Comparison of ENCODE assay signal across 8 cellular contexts in genomic region chrX:148609766-148610698, GRCh38.
DNase-seq lines count a peak whose midpoint lies in the region; ATAC-seq and TF ChIP-seq lines count a peak whose summit lies in the region.

No MANE protein-coding gene starts in this region.

- no peak for TF ChIP-seq POLR2A in uterus (IDR thresholded peaks at IDR 0.05)

- no peaks in the 10 kb centered on the region for H3K36me3 ChIP-seq in H7 (replicated peaks; ENCODE audit: control insufficient read depth, insufficient read depth, low read length)
- no peaks in the 10 kb centered on the region for H3K36me3 ChIP-seq in hepatocyte (replicated peaks; ENCODE audit: insufficient read depth, low read depth)
- no peaks in the 10 kb centered on the region for H3K36me3 ChIP-seq in effector memory CD4-positive, alpha-beta T cell (ENCODE audit: control insufficient read depth, insufficient read depth, low read length)
- H3K36me3 ChIP-seq in uterus = no peaks in the 10 kb centered on the region

- no peaks in the 10 kb centered on the region for H3K4me1 Mint-ChIP-seq in HFFc6 (ENCODE audit: low read depth)

- H3K27me3 ChIP-seq in H7 (ENCODE audit: control insufficient read depth, insufficient read depth, low read length) = no peaks in the 10 kb centered on the region
- no peaks in the 10 kb centered on the region for H3K27me3 ChIP-seq in hepatocyte
- H3K27me3 ChIP-seq in effector memory CD4-positive, alpha-beta T cell (replicated peaks; ENCODE audit: control insufficient read depth, insufficient read depth, low read length, poor library complexity, severe bottlenecking) = no peaks in the 10 kb centered on the region
- H3K27me3 ChIP-seq in uterus = no peaks in the 10 kb centered on the region

- intact Hi-C loops in uterus (cut with DNase I; ENCODE audit: low total_unique reads) = no loop called here

- no peaks in the 10 kb centered on the region for H3K36me3 Mint-ChIP-seq in HFFc6 (ENCODE audit: low read depth)

- peak; percentile 77 for ATAC-seq in GM18861 (IDR thresholded peaks at IDR 0.05; ENCODE audit: unreplicated experiment)

- TF ChIP-seq CTCF in hepatocyte (IDR thresholded peaks at IDR 0.05; ENCODE audit: poor library complexity) (no peak), HFFc6 (IDR thresholded peaks at IDR 0.05) (no peak), uterus (IDR thresholded peaks at IDR 0.05) (no peak)

- H3K79me2 ChIP-seq in hepatocyte = no peaks in the 10 kb centered on the region

- H3K4me3 ChIP-seq in H7 (ENCODE audit: insufficient read depth, low read depth, low read length) (no peak overlapping the region), hepatocyte (no peak overlapping the region), uterus (no peak overlapping the region)
- H3K4me3 ChIP-seq in effector memory CD4-positive, alpha-beta T cell (ENCODE audit: insufficient read depth, low read depth, low read length, poor library complexity, severe bottlenecking) = no peak overlapping the region

- WGBS in hepatocyte (ENCODE audit: low lambda C conversion rate, missing lambda C conversion rate) = 75% methylated on average over 6 of the region's 6 CpGs

- no peak overlapping the region for H2AFZ ChIP-seq in hepatocyte

- no peaks in the 10 kb centered on the region for H3K9me2 ChIP-seq in hepatocyte (replicated peaks; ENCODE audit: insufficient read depth)

- H3K27me3 Mint-ChIP-seq in HFFc6 (ENCODE audit: insufficient read depth) = no peaks in the 10 kb centered on the region

- no peak overlapping the region for H3K4me2 ChIP-seq in hepatocyte

- H4K20me1 ChIP-seq in hepatocyte (ENCODE audit: insufficient read depth, poor library complexity, severe bottlenecking) = no peaks in the 10 kb centered on the region

- no peak overlapping the region for H3K27ac Mint-ChIP-seq in HFFc6

- H3K27ac ChIP-seq in hepatocyte (peak overlapping the region; percentile 33), uterus (no peak overlapping the region)
- H3K27ac ChIP-seq in effector memory CD4-positive, alpha-beta T cell (ENCODE audit: insufficient read depth, low read length, poor library complexity, severe bottlenecking) = no peak overlapping the region

- H3K9me3 ChIP-seq in hepatocyte (ENCODE audit: low read depth) (no peaks in the 10 kb centered on the region), uterus (no peaks in the 10 kb centered on the region)
- H3K9me3 ChIP-seq in effector memory CD4-positive, alpha-beta T cell (ENCODE audit: control insufficient read depth, low read length) = no peaks in the 10 kb centered on the region

- peaks cover 4% of the 10 kb centered on the region; the same call in 1 of the 2 replicates for H3K9me3 Mint-ChIP-seq in HFFc6

- DNase-seq in H7 = peak; percentile 6
- DNase-seq in MV-4-11 (lab: John Stamatoyannopoulos, UW) = peak; percentile 57
- peak; percentile 21 for DNase-seq in hepatocyte (ENCODE audit: low spot score)
- DNase-seq in effector memory CD4-positive, alpha-beta T cell = no peak
- DNase-seq in HFFc6 = no peak
- DNase-seq in inferior parietal cortex (ENCODE audit: extremely low spot score) = no peak
- DNase-seq in uterus = no peak

- no peak overlapping the region for H3K4me3 Mint-ChIP-seq in HFFc6

- H3K4me1 ChIP-seq in hepatocyte (ENCODE audit: insufficient read depth) (no peaks in the 10 kb centered on the region), uterus (no peaks in the 10 kb centered on the region)
- H3K4me1 ChIP-seq in effector memory CD4-positive, alpha-beta T cell (ENCODE audit: control insufficient read depth, insufficient read depth, low read length, poor library complexity, severe bottlenecking) = no peaks in the 10 kb centered on the region

Comparison
In these comparisons a context has a peak if more than half of its experiments do, and no peak if none do; other contexts are left out.
1. DNase-seq: peak in H7 (single experiment), MV-4-11 (single experiment) and hepatocyte (single experiment); none in effector memory CD4-positive, alpha-beta T cell (0 of 3), HFFc6 (single experiment), inferior parietal cortex (single experiment) and uterus (0 of 2).